In the genomic region with DNA sequence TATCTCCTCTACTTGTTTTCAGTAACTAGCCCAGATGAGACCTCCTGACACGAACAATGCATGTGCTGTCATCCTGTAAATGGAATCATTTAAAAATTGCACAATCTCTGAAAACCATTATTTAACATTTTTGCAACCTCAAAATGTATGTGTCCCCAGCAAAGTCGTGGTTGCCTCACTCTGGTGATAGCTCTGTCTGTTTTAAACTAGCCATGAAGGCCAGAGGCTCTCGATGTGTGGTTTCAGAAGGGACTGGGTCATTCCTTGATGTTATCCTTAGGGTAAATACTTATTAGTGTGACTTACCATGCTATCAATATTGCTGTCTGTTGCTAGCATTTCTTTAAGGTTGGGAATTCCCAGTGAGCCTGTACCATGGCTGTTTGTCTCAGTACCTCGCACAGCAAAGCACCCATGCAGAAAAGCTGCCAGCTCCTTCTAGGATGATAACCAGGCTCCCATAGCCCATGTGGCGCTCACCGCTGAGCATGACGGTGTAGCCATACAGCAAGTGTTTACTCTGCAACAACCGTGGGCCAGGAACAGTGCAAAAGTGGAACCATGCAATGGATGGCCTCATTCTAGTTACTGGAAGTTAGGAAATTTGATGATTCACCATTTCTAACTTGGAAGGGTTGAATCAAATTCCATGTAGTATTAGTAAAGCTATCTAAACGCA, we compare ENCODE assay signal across 1 cellular context.
TF ChIP-seq lines count a peak whose summit lies in the region.

No MANE protein-coding gene starts in this region.

TF ChIP-seq in IMR-90, 13 proteins besides CTCF, POLR2A, EP300 and RAD21:
- TF ChIP-seq FOS (IDR thresholded peaks at IDR 0.05; ENCODE audit: low read depth, low read length) (peak; percentile 88), RFX5 (IDR thresholded peaks at IDR 0.05; ENCODE audit: low read depth, low read length) (no peak), BHLHE40 (IDR thresholded peaks at IDR 0.05; ENCODE audit: low read depth, low read length) (0 out of 2 replicates have a peak, but pooled peaks have one; percentile 29), MAZ (IDR thresholded peaks at IDR 0.05; ENCODE audit: borderline replicate concordance, low read depth, low read length) (peak; percentile 49; the same call in 1 of the 2 replicates), MXI1 (IDR thresholded peaks at IDR 0.05; ENCODE audit: borderline replicate concordance, low read depth, low read length) (peak; percentile 68; the same call in 1 of the 2 replicates), CHD1 (IDR thresholded peaks at IDR 0.05; ENCODE audit: low read depth, low read length) (peak; percentile 49; the same call in 1 of the 2 replicates), CEBPB (IDR thresholded peaks at IDR 0.05; ENCODE audit: low read depth, low read length) (peak; percentile 94), MAFK (IDR thresholded peaks at IDR 0.05; ENCODE audit: low read depth, low read length) (peak; percentile 85), SMC3 (IDR thresholded peaks at IDR 0.05; ENCODE audit: low read depth, low read length) (0 out of 2 replicates have a peak, but pooled peaks have one; percentile 2), NFE2L2 (IDR thresholded peaks at IDR 0.05; ENCODE audit: low read depth, low read length) (peak; percentile 69), RCOR1 (IDR thresholded peaks at IDR 0.05; ENCODE audit: insufficient replicate concordance, low read length) (peak; percentile 66)
- TF ChIP-seq, protein P1, sequence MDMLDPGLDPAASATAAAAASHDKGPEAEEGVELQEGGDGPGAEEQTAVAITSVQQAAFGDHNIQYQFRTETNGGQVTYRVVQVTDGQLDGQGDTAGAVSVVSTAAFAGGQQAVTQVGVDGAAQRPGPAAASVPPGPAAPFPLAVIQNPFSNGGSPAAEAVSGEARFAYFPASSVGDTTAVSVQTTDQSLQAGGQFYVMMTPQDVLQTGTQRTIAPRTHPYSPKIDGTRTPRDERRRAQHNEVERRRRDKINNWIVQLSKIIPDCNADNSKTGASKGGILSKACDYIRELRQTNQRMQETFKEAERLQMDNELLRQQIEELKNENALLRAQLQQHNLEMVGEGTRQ (IDR thresholded peaks at IDR 0.05; ENCODE audit: low read depth, low read length), result peak; percentile 30; the same call in 1 of the 2 replicates
- TF ChIP-seq, protein P2, sequence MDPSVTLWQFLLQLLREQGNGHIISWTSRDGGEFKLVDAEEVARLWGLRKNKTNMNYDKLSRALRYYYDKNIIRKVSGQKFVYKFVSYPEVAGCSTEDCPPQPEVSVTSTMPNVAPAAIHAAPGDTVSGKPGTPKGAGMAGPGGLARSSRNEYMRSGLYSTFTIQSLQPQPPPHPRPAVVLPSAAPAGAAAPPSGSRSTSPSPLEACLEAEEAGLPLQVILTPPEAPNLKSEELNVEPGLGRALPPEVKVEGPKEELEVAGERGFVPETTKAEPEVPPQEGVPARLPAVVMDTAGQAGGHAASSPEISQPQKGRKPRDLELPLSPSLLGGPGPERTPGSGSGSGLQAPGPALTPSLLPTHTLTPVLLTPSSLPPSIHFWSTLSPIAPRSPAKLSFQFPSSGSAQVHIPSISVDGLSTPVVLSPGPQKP (IDR thresholded peaks at IDR 0.05; ENCODE audit: borderline replicate concordance, low read depth, low read length), result no peak
